10 cellular contexts compared by ENCODE assay signal in the genomic region with DNA sequence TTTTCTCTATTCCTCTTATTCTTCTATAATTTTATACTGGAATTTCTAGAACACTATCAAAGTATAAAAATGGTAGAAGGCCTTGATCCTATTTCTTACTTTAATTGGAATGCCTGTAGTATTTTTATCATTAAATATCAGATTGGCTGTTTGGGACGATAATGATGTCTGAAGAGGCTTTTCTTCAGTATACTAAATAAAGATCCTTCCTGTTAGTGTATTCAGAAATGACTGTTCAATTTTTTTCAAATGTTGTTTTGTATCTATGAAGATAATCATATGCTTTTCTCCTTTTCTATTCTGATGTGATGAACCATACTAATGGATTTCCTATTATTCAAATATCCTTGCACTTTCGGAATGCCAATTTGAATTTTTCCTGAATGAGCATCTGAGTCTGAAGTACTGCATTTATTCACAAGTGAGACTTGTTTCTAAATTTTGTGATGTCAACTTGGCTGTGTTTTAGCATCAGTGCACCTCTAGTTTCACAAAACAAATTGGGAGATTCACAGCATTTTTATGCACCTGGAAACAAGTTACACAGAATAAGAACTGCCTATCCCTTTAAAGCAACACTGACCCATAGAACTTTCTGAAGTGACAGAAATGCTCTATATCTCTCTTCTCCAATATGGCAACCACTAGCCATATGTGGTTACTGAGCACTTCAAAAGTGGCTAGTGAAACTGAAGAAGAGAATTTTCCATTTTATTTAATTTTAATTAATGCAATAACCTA.
"Had no signal": no experiment of that assay in that cellular context is flagged by ENCODE, and none has a peak within 500 bp of the region (broad histone marks: within the 10 kb centered on the region; RNA-seq: fewer than 3 reads in every experiment).

No MANE protein-coding gene starts in this region.

- H3K4me3 Mint-ChIP-seq: GM23338, H9, HFFc6 had no signal

- FAIRE-seq: H1, H54 had no signal

- DNase-seq: GM23248, GOT3, H7, H9, HCEC 1CT, HFFc6 had no signal

- ATAC-seq: GM23338, HCT116 had no signal

- H3K4me1 Mint-ChIP-seq: GM23338, H9 had no signal

- H3K27ac Mint-ChIP-seq: GM23338, H9, HFFc6 had no signal
